ENCODE assay signal across 19 cellular contexts in genomic region chrX:32774966-32775365, GRCh38.
"Had no signal": no experiment of that assay in that cellular context is flagged by ENCODE, and none has a peak within 500 bp of the region (broad histone marks: within the 10 kb centered on the region; RNA-seq: fewer than 3 reads in every experiment).

No MANE protein-coding gene starts in this region.

- H3K4me3 ChIP-seq: left ventricle myocardium inferior, lung, ovary, right atrium auricular region, right lobe of liver, smooth muscle cell, tibial nerve, uterus had no signal

- DNase-seq: islet precursor cell; left ventricle myocardium inferior; naive B cell; natural killer cell; ovary; right lobe of liver; stimulated activated CD4-positive, alpha-beta T cell treated with anti-CD3 and anti-CD28 coated beads, Interleukin-1b, Interleukin-23, amount 100 ng/mL, for 48 hours; stimulated activated CD4-positive, alpha-beta T cell treated with anti-CD3 and anti-CD28 coated beads, Interleukin-2, amount 100 ng/mL, for 48 hours; stimulated activated CD4-positive, alpha-beta T cell treated with anti-CD3 and anti-CD28 coated beads, Interleukin-4, amount 100 ng/mL, for 4 hours; stimulated activated CD8-positive, alpha-beta memory T cell treated with anti-CD3 and anti-CD28 coated beads, Interleukin-4, amount 100 ng/mL, for 48 hours; stimulated activated naive CD4-positive, alpha-beta T cell treated with Interleukin-2 at 50 U/mL for 16 hours; stimulated activated naive CD8-positive, alpha-beta T cell treated with anti-CD3 and anti-CD28 coated beads, Interleukin-15, amount 100 ng/mL, for 72 hours; substantia nigra; uterus had no signal

- H3K9me3 ChIP-seq: left ventricle myocardium inferior, ovary, right atrium auricular region, right lobe of liver, tibial nerve, uterus had no signal

- H3K36me3 ChIP-seq: left ventricle myocardium inferior, ovary, right atrium auricular region, right lobe of liver, tibial nerve, uterus had no signal

- H3K27me3 ChIP-seq: ovary, right atrium auricular region, right lobe of liver, tibial nerve, uterus had no signal

- H3K27ac ChIP-seq: left ventricle myocardium inferior, ovary, right atrium auricular region, right lobe of liver, tibial nerve, uterus had no signal

- H3K4me1 ChIP-seq: left ventricle myocardium inferior, right atrium auricular region, right lobe of liver, tibial nerve, uterus had no signal

- ATAC-seq: natural killer cell; right lobe of liver; stimulated activated memory B cell treated with anti-CD40 and anti-IgM and Interleukin-4, amounts not matched to agents 10 μg/mL and 1 μg/mL and 100 μg/mL, for 72 hours; stimulated activated naive CD8-positive, alpha-beta T cell treated with anti-CD3 and anti-CD28 coated beads, Interleukin-15, amount 100 ng/mL, for 72 hours had no signal
